In the genomic region with DNA sequence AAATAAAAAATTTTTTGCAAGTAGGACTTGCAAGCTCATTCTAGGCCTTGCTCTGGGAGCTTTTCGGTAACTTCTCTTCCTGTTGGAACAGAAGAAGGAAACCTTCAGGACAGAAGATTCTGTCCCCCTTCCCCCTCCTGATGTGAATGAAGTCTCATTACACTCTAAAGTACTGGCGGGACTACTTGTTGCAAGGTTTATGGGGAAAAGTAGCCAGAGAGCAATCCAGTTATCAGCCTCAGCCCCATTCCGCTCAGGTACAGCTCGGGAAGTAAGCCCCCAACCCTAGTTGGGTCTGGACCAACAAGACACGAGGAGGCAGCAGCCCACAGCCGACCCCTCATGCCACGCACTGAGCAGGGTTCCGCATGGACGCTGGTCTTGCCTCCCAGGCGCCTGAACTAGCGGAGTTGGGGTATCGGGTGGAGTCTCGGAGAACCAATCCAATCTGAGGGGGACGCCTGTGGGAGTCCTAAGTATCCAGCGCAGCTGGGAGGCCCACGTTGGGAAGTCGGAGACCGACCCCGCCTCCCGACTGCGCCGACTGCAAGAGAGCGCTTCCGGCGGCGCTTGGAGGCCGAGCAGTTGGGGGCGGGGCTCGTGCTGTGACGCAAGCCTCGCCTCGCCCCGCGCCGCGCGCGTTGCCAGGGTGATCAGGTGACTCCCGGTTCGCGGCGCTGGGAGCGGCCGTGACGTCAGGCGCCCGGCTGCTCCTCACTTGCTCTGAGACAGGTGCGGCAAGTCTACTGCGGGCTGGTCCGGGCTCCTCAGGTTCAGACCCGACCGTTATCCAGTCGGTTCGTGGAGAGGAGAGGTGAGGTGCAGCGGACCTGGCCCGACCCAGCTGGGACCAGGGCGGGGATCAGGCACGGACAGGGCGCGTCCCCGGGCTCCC, we compare ENCODE assay signal across 8 cellular contexts. TPM values are rescaled to one million over a fixed set of nuclear protein-coding genes. Genes with fewer than 3 reads are reported as not detected.
DNase-seq lines count a peak whose midpoint lies in the region; ATAC-seq and TF ChIP-seq lines count a peak whose summit lies in the region.

Gene CYSTM1, plus strand, starts transcription at position 717 of the 895 bp plus-strand sequence. CDS start 19,278 bp downstream, outside the sequence.

- no peak for TF ChIP-seq CTCF in PC-3 (conservative IDR thresholded peaks at IDR 0.05; ENCODE audit: low read depth, low read length)

- no peaks in the 10 kb centered on the region for H3K9me3 ChIP-seq in PC-3 (ENCODE audit: low read length)
- no peaks in the 10 kb centered on the region for H3K9me3 ChIP-seq in mucosa of rectum (ENCODE audit: control insufficient read depth in 2 of 2, low read length in 2 of 2)

- no peaks in the 10 kb centered on the region for H3F3A ChIP-seq in PC-3 (ENCODE audit: low read length, unreplicated experiment)

- peak within 1 kb of the TSS; percentile 91 for H3K27ac Mint-ChIP-seq in activated T-cell treated with anti-CD3 and anti-CD28 coated beads, Interleukin-2, amount 50 U/mL, for 24 hours

- peaks cover 29% of the 10 kb centered on the region for H3K4me1 ChIP-seq in PC-3 (ENCODE audit: insufficient read depth, low read length)
- peaks cover 17 to 20% of the 10 kb centered on the region in 2 donors for H3K4me1 ChIP-seq in mucosa of rectum (ENCODE audit: control insufficient read depth in 2 of 2, insufficient read depth in 2 of 2, low read length in 2 of 2)

- H3K36me3 ChIP-seq in PC-3 (ENCODE audit: low read depth, low read length) (no peaks in the 10 kb centered on the region), mucosa of rectum (ENCODE audit: control insufficient read depth in 2 of 2, insufficient read depth in 2 of 2, low read length in 2 of 2) (no peaks in the 10 kb centered on the region)

- ATAC-seq in GM21576 (IDR thresholded peaks at IDR 0.05; ENCODE audit: unreplicated experiment): peak; percentile 94
- ATAC-seq in PC-3: peak; percentile 86

- no peaks in the 10 kb centered on the region for H3K9me3 Mint-ChIP-seq in activated T-cell treated with anti-CD3 and anti-CD28 coated beads, Interleukin-2, amount 50 U/mL, for 24 hours

- peak within 1 kb of the TSS; percentile 95 for H2AFZ ChIP-seq in PC-3 (ENCODE audit: low read length)

- H3K27me3 Mint-ChIP-seq in activated T-cell treated with anti-CD3 and anti-CD28 coated beads, Interleukin-2, amount 50 U/mL, for 24 hours: peaks cover 5% of the 10 kb centered on the region

- H3K9ac ChIP-seq in PC-3 (ENCODE audit: low read length) (peak within 1 kb of the TSS; percentile 79), mucosa of rectum (ENCODE audit: low read depth in 1 of 2, low read length in 2 of 2) (peak within 1 kb of the TSS; percentile 93 to 94)

- H3K27ac ChIP-seq in PC-3 (ENCODE audit: low read length) (peak within 1 kb of the TSS; percentile 59), mucosa of rectum (ENCODE audit: low read depth in 2 of 2, low read length in 2 of 2) (peak within 1 kb of the TSS; percentile 99 to 100)

- TF ChIP-seq POLR2A in erythroblast (IDR thresholded peaks at IDR 0.05; ENCODE audit: low read length): peak; percentile 84

- POLR2A ChIA-PET in PC-3 (lab: Charles Lee; ENCODE audit: unreplicated experiment): no interaction called here

- H3K4me1 Mint-ChIP-seq in activated T-cell treated with anti-CD3 and anti-CD28 coated beads, Interleukin-2, amount 50 U/mL, for 24 hours (ENCODE audit: low read depth): peaks cover 17% of the 10 kb centered on the region

- H3K27me3 ChIP-seq in PC-3 (ENCODE audit: low read length): no peaks in the 10 kb centered on the region
- no peaks in the 10 kb centered on the region for H3K27me3 ChIP-seq in mucosa of rectum (ENCODE audit: control insufficient read depth in 2 of 2, insufficient read depth in 2 of 2, low read length in 2 of 2)

- H3K79me2 ChIP-seq in PC-3 (ENCODE audit: low read length): peaks cover 20% of the 10 kb centered on the region

- H3K4me3 ChIP-seq in Jurkat, Clone E6-1 (ENCODE audit: low read length): peak within 1 kb of the TSS; percentile 82
- H3K4me3 ChIP-seq in PC-3 (ENCODE audit: low read length) (peak within 1 kb of the TSS; percentile 85), mucosa of rectum (ENCODE audit: low read length in 2 of 2) (peak within 1 kb of the TSS; percentile 74 to 90)

- CTCF ChIA-PET in PC-3 (lab: Charles Lee): no interaction called here

- H3K4me3 Mint-ChIP-seq in activated T-cell treated with anti-CD3 and anti-CD28 coated beads, Interleukin-2, amount 50 U/mL, for 24 hours: peak within 1 kb of the TSS; percentile 92

- BruUV-seq in PC-3 (replicated peaks; lab: Mats Ljungman, UMichigan): TSS peak; percentile 81

- H3K4me2 ChIP-seq in PC-3 (ENCODE audit: low read length): peak within 1 kb of the TSS; percentile 96

- intact Hi-C loops in PC-3 (cut with micrococcal nuclease): loop anchor here (5.0 kb wide), 3 partner anchors 48 to 173 kb away; partner anchors contain the start of gene HBEGF

- peaks cover 7% of the 10 kb centered on the region for H3K36me3 Mint-ChIP-seq in activated T-cell treated with anti-CD3 and anti-CD28 coated beads, Interleukin-2, amount 50 U/mL, for 24 hours (ENCODE audit: low read depth)

- DNase-seq in DMS114 treated with DMSO at 0.1 percent for 48 hours (lab: John Stamatoyannopoulos, UW; ENCODE audit: unreplicated experiment) (peak; percentile 85), PC-3 (peak; percentile 97), erythroblast (lab: John Stamatoyannopoulos, UW) (peak; percentile 95 to 98)
- peak; percentile 92 for DNase-seq in Jurkat, Clone E6-1 (ENCODE audit: low read depth, low spot score)
- peak; percentile 97 for DNase-seq in activated T-cell treated with anti-CD3 and anti-CD28 coated beads, Interleukin-2, amount 50 U/mL, for 24 hours
- peak; percentile 96 for DNase-seq in stimulated activated CD8-positive, alpha-beta memory T cell treated with anti-CD3 and anti-CD28 coated beads, Interleukin-4, amount 100 ng/mL, for 48 hours

- H3K9me2 ChIP-seq in PC-3 (replicated peaks; ENCODE audit: low read length): no peaks in the 10 kb centered on the region

- H4K20me1 ChIP-seq in PC-3 (ENCODE audit: low read length): no peaks in the 10 kb centered on the region

RNA-seq across cellular contexts. Expression of gene CYSTM1, which starts in this region (rescaled TPM):
- 47.7 TPM for polyA plus RNA-seq in Jurkat, Clone E6-1 (2012; ENCODE audit: insufficient read depth, insufficient read length)
- 24.3 and 43.3 TPM in 2 replicates for total RNA-seq in PC-3 (2014; rRNA removed)

Comparison
In these comparisons a context has a peak if more than half of its experiments do, and no peak if none do; other contexts are left out.
1. Peak in every context shown above with its lines: DNase-seq, ATAC-seq, H3K4me3 ChIP-seq and H3K27ac ChIP-seq.